ENCODE assay signal across 11 cellular contexts in genomic region chr2:128638741-128639477, GRCh38.
DNase-seq lines count a peak whose midpoint lies in the region; ATAC-seq and TF ChIP-seq lines count a peak whose summit lies in the region.
"Had no signal": no experiment of that assay in that cellular context is flagged by ENCODE, and none has a peak within 500 bp of the region (broad histone marks: within the 10 kb centered on the region; RNA-seq: fewer than 3 reads in every experiment).

No MANE protein-coding gene starts in this region.

- H3K27ac Mint-ChIP-seq in dendritic cell treated with granulocyte-macrophage colony-stimulating factor and Interleukin-4, amounts not matched to agents 40 ng/mL and 50 ng/mL, for 4 days, result peak overlapping the region; percentile 77
- H3K27ac Mint-ChIP-seq in nephron, result peak overlapping the region; percentile 85 to 94 (median 86)
- H3K27ac Mint-ChIP-seq in stimulated activated effector memory CD8-positive, alpha-beta T cell treated with anti-CD3 and anti-CD28 coated beads, Interleukin-12 subunit alpha, Interleukin-12 subunit beta, amount 100 ng/mL, for 72 hours, result no peak overlapping the region
- H3K27ac Mint-ChIP-seq: activated T-helper 17 cell treated with anti-CD3 and anti-CD28 coated beads, Interleukin-2, amount 50 U/mL, for 72 hours; memory B cell; T-helper 17 cell had no signal

- peaks cover 28% of the 10 kb centered on the region for H3K4me1 ChIP-seq in HUES48 (ENCODE audit: control insufficient read depth, insufficient read depth, low read length)

- no peak for ATAC-seq in stimulated activated effector memory CD8-positive, alpha-beta T cell treated with anti-CD3 and anti-CD28 coated beads, Interleukin-12 subunit alpha, Interleukin-12 subunit beta, amount 100 ng/mL, for 72 hours
- ATAC-seq in HG02642 (IDR thresholded peaks at IDR 0.05; ENCODE audit: poor library complexity, unreplicated experiment), result no peak
- ATAC-seq: activated T-helper 17 cell treated with anti-CD3 and anti-CD28 coated beads, Interleukin-2, amount 50 U/mL, for 72 hours; T-helper 17 cell had no signal

- no peaks in the 10 kb centered on the region for H3K9me3 ChIP-seq in HUES48 (ENCODE audit: control insufficient read depth, insufficient read depth, low read length)

- no peaks in the 10 kb centered on the region for H3K9me3 Mint-ChIP-seq in dendritic cell treated with granulocyte-macrophage colony-stimulating factor and Interleukin-4, amounts not matched to agents 40 ng/mL and 50 ng/mL, for 4 days
- H3K9me3 Mint-ChIP-seq in nephron, result no peaks in the 10 kb centered on the region
- no peaks in the 10 kb centered on the region for H3K9me3 Mint-ChIP-seq in stimulated activated effector memory CD8-positive, alpha-beta T cell treated with anti-CD3 and anti-CD28 coated beads, Interleukin-12 subunit alpha, Interleukin-12 subunit beta, amount 100 ng/mL, for 72 hours
- H3K9me3 Mint-ChIP-seq: activated T-helper 17 cell treated with anti-CD3 and anti-CD28 coated beads, Interleukin-2, amount 50 U/mL, for 72 hours; memory B cell had no signal

- H3K9ac ChIP-seq in HUES48 (ENCODE audit: low read depth, low read length), result peak overlapping the region; percentile 64

- H3K27me3 Mint-ChIP-seq in dendritic cell treated with granulocyte-macrophage colony-stimulating factor and Interleukin-4, amounts not matched to agents 40 ng/mL and 50 ng/mL, for 4 days, result peaks cover 11% of the 10 kb centered on the region
- H3K27me3 Mint-ChIP-seq in nephron (ENCODE audit: low read depth), result peaks cover 33% of the 10 kb centered on the region

- H3K4me3 ChIP-seq in HUES48 (ENCODE audit: low read depth, low read length), result no peak overlapping the region

- no peaks in the 10 kb centered on the region for H3K36me3 ChIP-seq in HUES48 (ENCODE audit: control insufficient read depth, insufficient read depth, low read length)

- H3K27ac ChIP-seq in HUES48 (ENCODE audit: low read depth, low read length), result peak overlapping the region; percentile 98

- TF ChIP-seq CTCF in nephron (IDR thresholded peaks at IDR 0.05; ENCODE audit: unreplicated experiment in 3 of 3), result no peak

- intact Hi-C loops in dendritic cell treated with granulocyte-macrophage colony-stimulating factor and Interleukin-4, amounts not matched to agents 40 ng/mL and 50 ng/mL, for 4 days (cut with micrococcal nuclease), result no loop called here
- intact Hi-C loops in posterior vena cava (cut with DNase I), result no loop called here

- peaks cover 77% of the 10 kb centered on the region for H3K4me1 Mint-ChIP-seq in dendritic cell treated with granulocyte-macrophage colony-stimulating factor and Interleukin-4, amounts not matched to agents 40 ng/mL and 50 ng/mL, for 4 days (ENCODE audit: low read depth)
- peaks cover 34% of the 10 kb centered on the region for H3K4me1 Mint-ChIP-seq in nephron
- no peaks in the 10 kb centered on the region for H3K4me1 Mint-ChIP-seq in stimulated activated effector memory CD8-positive, alpha-beta T cell treated with anti-CD3 and anti-CD28 coated beads, Interleukin-12 subunit alpha, Interleukin-12 subunit beta, amount 100 ng/mL, for 72 hours
- H3K4me1 Mint-ChIP-seq: activated T-helper 17 cell treated with anti-CD3 and anti-CD28 coated beads, Interleukin-2, amount 50 U/mL, for 72 hours; memory B cell; T-helper 17 cell had no signal

- no peaks in the 10 kb centered on the region for H3K36me3 Mint-ChIP-seq in dendritic cell treated with granulocyte-macrophage colony-stimulating factor and Interleukin-4, amounts not matched to agents 40 ng/mL and 50 ng/mL, for 4 days (ENCODE audit: low read depth)
- H3K36me3 Mint-ChIP-seq in nephron (ENCODE audit: low read depth), result no peaks in the 10 kb centered on the region
- no peaks in the 10 kb centered on the region for H3K36me3 Mint-ChIP-seq in stimulated activated effector memory CD8-positive, alpha-beta T cell treated with anti-CD3 and anti-CD28 coated beads, Interleukin-12 subunit alpha, Interleukin-12 subunit beta, amount 100 ng/mL, for 72 hours
- H3K36me3 Mint-ChIP-seq: memory B cell had no signal

- DNase-seq in D341Med (ENCODE audit: low spot score) (peak; percentile 13), NCI-H2196 treated with DMSO at 0.1 percent for 48 hours (lab: John Stamatoyannopoulos, UW; ENCODE audit: unreplicated experiment) (no peak), posterior vena cava (ENCODE audit: low spot score) (no peak)
- no peak for DNase-seq in stimulated activated effector memory CD8-positive, alpha-beta T cell treated with anti-CD3 and anti-CD28 coated beads, Interleukin-12 subunit alpha, Interleukin-12 subunit beta, amount 100 ng/mL, for 72 hours (ENCODE audit: low spot score in 2 of 2)
- DNase-seq: T-helper 17 cell had no signal

- H3K27me3 ChIP-seq in HUES48 (ENCODE audit: control insufficient read depth, insufficient read depth, low read length), result peaks cover 5% of the 10 kb centered on the region

- no peak overlapping the region for H3K4me3 Mint-ChIP-seq in dendritic cell treated with granulocyte-macrophage colony-stimulating factor and Interleukin-4, amounts not matched to agents 40 ng/mL and 50 ng/mL, for 4 days
- no peak overlapping the region for H3K4me3 Mint-ChIP-seq in nephron
- H3K4me3 Mint-ChIP-seq in stimulated activated effector memory CD8-positive, alpha-beta T cell treated with anti-CD3 and anti-CD28 coated beads, Interleukin-12 subunit alpha, Interleukin-12 subunit beta, amount 100 ng/mL, for 72 hours, result no peak overlapping the region
- H3K4me3 Mint-ChIP-seq: activated T-helper 17 cell treated with anti-CD3 and anti-CD28 coated beads, Interleukin-2, amount 50 U/mL, for 72 hours; memory B cell; T-helper 17 cell had no signal
